Comparison of ENCODE assay signal across 8 cellular contexts in the genomic region with DNA sequence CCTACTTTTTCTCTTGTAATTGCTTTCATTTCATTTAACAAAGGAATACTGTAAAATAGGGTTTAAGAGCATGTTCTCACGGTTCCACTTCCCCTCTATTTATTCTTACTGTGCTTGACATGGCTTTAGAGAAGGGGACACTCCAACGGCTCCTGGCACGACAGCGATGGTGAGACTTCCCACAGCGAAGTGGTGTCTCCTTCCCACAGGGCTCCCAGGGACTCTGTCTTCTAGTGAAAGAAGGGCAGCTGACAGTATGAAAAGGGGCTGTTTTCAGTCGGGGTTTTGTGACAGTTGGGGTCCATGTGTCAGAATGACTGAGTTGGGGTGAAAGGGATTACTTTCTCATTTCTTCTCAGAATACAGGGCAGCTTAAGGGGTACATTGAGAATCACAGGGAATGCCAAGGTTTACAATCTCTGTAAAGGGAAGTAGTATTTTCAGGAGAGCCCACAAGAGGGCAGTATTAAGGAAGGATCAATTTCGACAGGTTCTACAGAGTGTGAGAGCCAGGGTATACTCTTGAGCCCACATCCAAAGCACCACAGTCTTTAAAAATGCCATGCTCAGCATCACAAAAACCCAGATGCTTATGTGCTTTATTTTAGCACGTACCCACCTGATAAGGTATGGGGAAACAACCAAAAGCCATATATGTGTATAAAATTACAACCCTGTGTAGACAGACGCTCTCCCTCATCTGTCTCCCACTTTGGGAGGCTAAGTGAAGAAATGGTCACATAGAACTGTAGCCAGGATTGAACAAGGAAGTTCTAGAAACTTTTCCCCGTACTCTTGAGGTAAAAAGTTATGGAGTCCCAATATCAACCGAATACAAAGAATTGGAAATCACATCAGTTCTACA. TPM values are rescaled to one million over a fixed set of nuclear protein-coding genes. Genes with fewer than 3 reads are reported as not detected.
DNase-seq lines count a peak whose midpoint lies in the region; ATAC-seq and TF ChIP-seq lines count a peak whose summit lies in the region.

No MANE protein-coding gene starts in this region.

- H3K9me3 ChIP-seq in WERI-Rb-1 (ENCODE audit: severe bottlenecking): no peaks in the 10 kb centered on the region

- ATAC-seq in left lobe of liver (peak; percentile 97), GM19467 (IDR thresholded peaks at IDR 0.05; ENCODE audit: unreplicated experiment) (no peak)

- H3K27ac ChIP-seq in WERI-Rb-1: no peak overlapping the region

- no peak overlapping the region for H3K4me3 ChIP-seq in LNCaP clone FGC (ENCODE audit: low read depth, low read length)
- H3K4me3 ChIP-seq in WERI-Rb-1 (ENCODE audit: low read depth, low read length): no peak overlapping the region

- H3K36me3 ChIP-seq in WERI-Rb-1: no peaks in the 10 kb centered on the region

- H3K27me3 ChIP-seq in WERI-Rb-1 (ENCODE audit: insufficient read depth, low read depth, severe bottlenecking): no peaks in the 10 kb centered on the region

- peak; percentile 67 for DNase-seq in ELR (ENCODE audit: low read depth)
- DNase-seq in LNCaP clone FGC (ENCODE audit: low read depth): no peak
- DNase-seq in WERI-Rb-1: no peak
- DNase-seq in left lobe of liver (ENCODE audit: low spot score): no peak
- DNase-seq in T1000 (lab: John Stamatoyannopoulos, UW): no peak
- no peak for DNase-seq in NCI-H524 treated with DMSO at 0.1 percent for 48 hours (lab: John Stamatoyannopoulos, UW)
- DNase-seq in activated effector memory CD4-positive, alpha-beta T cell treated with anti-CD3 and anti-CD28 coated beads, Interleukin-2, amount 50 U/mL, for 16 hours: no peak

- peak; percentile 41 for TF ChIP-seq CTCF in LNCaP clone FGC (IDR thresholded peaks at IDR 0.05; ENCODE audit: control insufficient read depth, extremely low read depth, insufficient read depth)
- TF ChIP-seq CTCF in WERI-Rb-1 (IDR thresholded peaks at IDR 0.05; ENCODE audit: low read depth, low read length): peak; percentile 42; the same call in 1 of the 2 replicates

RNA-seq across cellular contexts. Expression of a gene that starts 31.3 kb away (rescaled TPM):
- 12.8 TPM for total RNA-seq in left lobe of liver
